In the genomic region with DNA sequence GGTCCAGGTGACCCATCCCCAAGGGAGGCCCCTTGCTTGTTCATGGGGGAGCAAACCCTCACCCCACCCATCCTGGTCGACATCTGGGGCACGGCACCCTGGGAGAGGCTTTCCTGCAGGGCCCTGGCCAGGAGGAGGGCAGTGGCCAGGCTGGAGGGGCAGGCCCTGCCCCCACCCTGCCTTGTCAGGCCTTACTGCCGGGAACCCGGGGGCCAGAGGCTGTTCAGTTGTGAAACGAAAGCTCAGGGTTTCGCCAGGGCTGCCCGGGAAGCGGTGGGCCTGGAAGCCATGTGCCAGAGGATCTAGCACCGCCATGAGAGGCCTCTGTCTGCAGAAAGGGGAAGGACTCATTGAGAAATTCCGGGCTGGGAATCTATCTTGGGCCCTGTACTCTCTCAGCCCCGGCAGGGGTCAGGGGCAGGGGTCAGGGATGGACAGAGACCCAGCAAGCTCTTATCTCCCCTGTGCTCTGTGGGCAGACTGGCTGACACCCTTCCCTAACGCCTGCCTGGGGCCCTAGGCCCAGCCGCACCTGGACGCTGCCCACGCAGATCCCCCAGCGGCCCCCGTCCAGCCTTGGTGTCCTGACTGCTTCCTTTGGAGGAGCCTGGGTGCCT, we compare ENCODE assay signal across 9 cellular contexts. TPM values are rescaled to one million over a fixed set of nuclear protein-coding genes. Genes with fewer than 3 reads are reported as not detected.
A peak's percentile ranks its signal among the peaks of the same experiment; 100 is the strongest.
DNase-seq lines count a peak whose midpoint lies in the region; ATAC-seq and TF ChIP-seq lines count a peak whose summit lies in the region.
"Had no signal": no experiment of that assay in that cellular context is flagged by ENCODE, and none has a peak within 500 bp of the region (broad histone marks: within the 10 kb centered on the region; RNA-seq: fewer than 3 reads in every experiment).

No MANE protein-coding gene starts in this region.

- H2AFZ ChIP-seq in parathyroid adenoma (no peak overlapping the region), Karpas-422 (ENCODE audit: low read length) (no peak overlapping the region)

- peak overlapping the region; percentile 97 for H3K27ac Mint-ChIP-seq in CD4-positive, alpha-beta T cell

- peaks cover 39% of the 10 kb centered on the region for H3K4me1 Mint-ChIP-seq in CD4-positive, alpha-beta T cell (ENCODE audit: low read depth)

- H4K20me1 ChIP-seq in Karpas-422 (ENCODE audit: insufficient read depth, low read depth, low read length): peaks cover 56% of the 10 kb centered on the region

- 71% methylated on average over 3 of the region's 17 CpGs for WGBS in esophagus muscularis mucosa

- H3K4me1 ChIP-seq in SJCRH30 (peaks cover 31% of the 10 kb centered on the region), esophagus muscularis mucosa (peaks cover 84 to 100% (median 90%) of the 10 kb centered on the region in 4 donors), parathyroid adenoma (peaks cover 3% of the 10 kb centered on the region), Karpas-422 (ENCODE audit: low read length) (peaks cover 37% of the 10 kb centered on the region)

- H3K36me3 ChIP-seq in SJCRH30: peaks cover 18% of the 10 kb centered on the region
- peaks cover 11 to 35% (median 31%) of the 10 kb centered on the region in 4 donors for H3K36me3 ChIP-seq in esophagus muscularis mucosa
- H3K36me3 ChIP-seq in parathyroid adenoma (ENCODE audit: control insufficient read depth, insufficient read depth, low read length): no peaks in the 10 kb centered on the region
- peaks cover 15% of the 10 kb centered on the region for H3K36me3 ChIP-seq in Karpas-422 (ENCODE audit: insufficient read depth, low read length)

- no peak for TF ChIP-seq CTCF in CD4-positive, alpha-beta T cell (IDR thresholded peaks at IDR 0.05)
- no peak for TF ChIP-seq CTCF in esophagus muscularis mucosa (IDR thresholded peaks at IDR 0.05)
- no peak for TF ChIP-seq CTCF in parathyroid adenoma (IDR thresholded peaks at IDR 0.05)

- no peak overlapping the region for H3K4me2 ChIP-seq in parathyroid adenoma (ENCODE audit: low read length)
- H3K4me2 ChIP-seq in Karpas-422 (ENCODE audit: low read depth, low read length, poor library complexity, severe bottlenecking): no peak overlapping the region

- no peaks in the 10 kb centered on the region for H3K9me3 ChIP-seq in CD4-positive, alpha-beta T cell (ENCODE audit: control insufficient read depth, low read length)
- H3K9me3 ChIP-seq in SJCRH30 (replicated peaks) (no peaks in the 10 kb centered on the region), esophagus muscularis mucosa (no peaks in the 10 kb centered on the region), parathyroid adenoma (ENCODE audit: control insufficient read depth, low read length) (no peaks in the 10 kb centered on the region), Karpas-422 (ENCODE audit: low read length) (no peaks in the 10 kb centered on the region)

- H3K9me2 ChIP-seq in Karpas-422 (replicated peaks; ENCODE audit: insufficient read depth, low read length): no peaks in the 10 kb centered on the region

- peak overlapping the region; percentile 3; the same call in 1 of the 2 replicates for H3K4me3 ChIP-seq in SJCRH30
- H3K4me3 ChIP-seq in esophagus muscularis mucosa: peak overlapping the region; percentile 16 to 30 (median 24)
- no peak overlapping the region for H3K4me3 ChIP-seq in parathyroid adenoma (ENCODE audit: low read depth, low read length)
- H3K4me3 ChIP-seq in Karpas-422 (ENCODE audit: low read length): no peak overlapping the region

- CTCF ChIA-PET in CD4-positive, alpha-beta T cell (lab: Charles Lee): interaction anchor here (1.3 to 1.6 kb wide), 2 partner anchors 16 to 36 kb away, joined by 3 to 4 read pairs; no protein-coding TSS in a partner anchor

- no peaks in the 10 kb centered on the region for H3K9me3 Mint-ChIP-seq in CD4-positive, alpha-beta T cell

- intact Hi-C loops in CD4-positive, alpha-beta T cell (cut with DNase I, micrococcal nuclease): no loop called here
- intact Hi-C loops in esophagus muscularis mucosa (cut with DNase I): no loop called here

- H3K36me3 Mint-ChIP-seq in CD4-positive, alpha-beta T cell (ENCODE audit: low read depth): peaks cover 44% of the 10 kb centered on the region

- H3K9ac ChIP-seq in parathyroid adenoma (no peak overlapping the region), Karpas-422 (ENCODE audit: low read length) (no peak overlapping the region)

- no peaks in the 10 kb centered on the region for H3K79me2 ChIP-seq in parathyroid adenoma
- peaks cover 2% of the 10 kb centered on the region for H3K79me2 ChIP-seq in Karpas-422 (ENCODE audit: low read length)

- no peak for TF ChIP-seq POLR2A in esophagus muscularis mucosa (IDR thresholded peaks at IDR 0.05; ENCODE audit: low read depth)

- no peak for ATAC-seq in CD4-positive, alpha-beta T cell (ENCODE audit: poor library complexity)
- no peak for ATAC-seq in GM18520 (IDR thresholded peaks at IDR 0.05; ENCODE audit: unreplicated experiment)

- no peaks in the 10 kb centered on the region for H3K27me3 ChIP-seq in CD4-positive, alpha-beta T cell (ENCODE audit: control insufficient read depth, insufficient read depth, low read length)
- H3K27me3 ChIP-seq in SJCRH30 (no peaks in the 10 kb centered on the region), esophagus muscularis mucosa (no peaks in the 10 kb centered on the region), parathyroid adenoma (ENCODE audit: control insufficient read depth, insufficient read depth, low read length) (no peaks in the 10 kb centered on the region), Karpas-422 (ENCODE audit: low read length) (no peaks in the 10 kb centered on the region)

- no peak for TF ChIP-seq EP300 in esophagus muscularis mucosa (IDR thresholded peaks at IDR 0.05)

- H3K27ac ChIP-seq in CD4-positive, alpha-beta T cell (ENCODE audit: low read depth, low read length): no peak overlapping the region
- H3K27ac ChIP-seq in SJCRH30 (peak overlapping the region; percentile 19; the same call in 1 of the 2 replicates), esophagus muscularis mucosa (replicated peaks in 1 of 4) (peak overlapping the region; percentile 88 to 98 (median 95)), parathyroid adenoma (peak overlapping the region; percentile 51), Karpas-422 (ENCODE audit: low read length) (no peak overlapping the region)

- peak in 2 of 10 experiments; percentile 0 to 33 for DNase-seq in CD4-positive, alpha-beta T cell
- DNase-seq in SJCRH30: peak; percentile 41 to 49
- no peak for DNase-seq in esophagus muscularis mucosa (ENCODE audit: extremely low spot score)
- DNase-seq in NCI-H2081 treated with DMSO at 0.1 percent for 48 hours (lab: John Stamatoyannopoulos, UW): no peak
- no peak for DNase-seq in Karpas-422
- no peak for DNase-seq in SHP77 (lab: John Stamatoyannopoulos, UW)
- DNase-seq: NCI-H1105 had no signal

- no peaks in the 10 kb centered on the region for H3K27me3 Mint-ChIP-seq in CD4-positive, alpha-beta T cell

- POLR2A ChIA-PET in CD4-positive, alpha-beta T cell (lab: Charles Lee): interaction anchor here (0.6 to 3.6 kb wide), 8 partner anchors 9 to 128 kb away, joined by 3 to 32 read pairs (median 4); no protein-coding TSS in a partner anchor

- peak overlapping the region; percentile 77 for H3K4me3 Mint-ChIP-seq in CD4-positive, alpha-beta T cell

RNA-seq across cellular contexts. Expression of gene PIM3, which starts 6.3 kb away (rescaled TPM):
- total RNA-seq in CD4-positive, alpha-beta T cell: 100 to 1,000 TPM; 224 to 230 TPM
- 51.2 and 53.6 TPM in 2 replicates for total RNA-seq in SJCRH30 (2014; rRNA removed; shearing (Covaris generic))
- 100 to 1,000 TPM in 1 of 4 donors, 10 to 100 TPM in 3; 36.1 to 106 (median 56.5) TPM for total RNA-seq in esophagus muscularis mucosa
- 15.4 and 41.1 TPM in 2 replicates for total RNA-seq in Karpas-422 (2014; rRNA removed; shearing (Covaris generic); ENCODE audit: low replicate concordance)

RNA-seq across cellular contexts. Expression of gene IL17REL, which starts 45.7 kb away (rescaled TPM):
- total RNA-seq in CD4-positive, alpha-beta T cell: not detected
- not detected in 2 replicates for total RNA-seq in SJCRH30 (2014; rRNA removed; shearing (Covaris generic))
- not detected for total RNA-seq in esophagus muscularis mucosa
- total RNA-seq in Karpas-422 (2014; rRNA removed; shearing (Covaris generic); ENCODE audit: low replicate concordance): not detected in 2 replicates

RNA-seq across cellular contexts. Expression of gene CRELD2, which starts 48.4 kb away (rescaled TPM):
- total RNA-seq in CD4-positive, alpha-beta T cell: 10 to 100 TPM; 21.2 to 23.3 TPM
- total RNA-seq in SJCRH30 (2014; rRNA removed; shearing (Covaris generic)): 37.6 and 39.7 TPM in 2 replicates
- 10 to 100 TPM; 32.0 to 38.2 (median 34.2) TPM for total RNA-seq in esophagus muscularis mucosa
- 12.7 and 34.2 TPM in 2 replicates for total RNA-seq in Karpas-422 (2014; rRNA removed; shearing (Covaris generic); ENCODE audit: low replicate concordance)

RNA-seq across cellular contexts. Expression of gene ALG12, which starts 48.6 kb away (rescaled TPM):
- total RNA-seq in CD4-positive, alpha-beta T cell: 10 to 100 TPM; 13.5 to 14.6 TPM
- total RNA-seq in SJCRH30 (2014; rRNA removed; shearing (Covaris generic)): 24.2 and 24.3 TPM in 2 replicates
- 10 to 100 TPM; 17.7 to 28.0 (median 23.8) TPM for total RNA-seq in esophagus muscularis mucosa
- 4.7 and 4.8 TPM in 2 replicates for total RNA-seq in Karpas-422 (2014; rRNA removed; shearing (Covaris generic); ENCODE audit: low replicate concordance)

Comparison
In these comparisons a context has a peak if more than half of its experiments do, and no peak if none do; other contexts are left out.
1. DNase-seq: peak in SJCRH30 (2 of 2); none in esophagus muscularis mucosa (single experiment), NCI-H2081 treated with DMSO at 0.1 percent for 48 hours (single experiment), Karpas-422 (single experiment) and SHP77 (0 of 2).
2. H3K27ac ChIP-seq: peak in SJCRH30 (single experiment), esophagus muscularis mucosa (4 of 4) and parathyroid adenoma (single experiment); none in CD4-positive, alpha-beta T cell (single experiment) and Karpas-422 (single experiment).
3. H3K4me3 ChIP-seq: peak in SJCRH30 (single experiment) and esophagus muscularis mucosa (4 of 4); none in parathyroid adenoma (single experiment) and Karpas-422 (single experiment).